In genomic region chr11:132644511-132644910, GRCh38 we compare ENCODE assay signal across 15 cellular contexts.
"Had no signal": no experiment of that assay in that cellular context is flagged by ENCODE, and none has a peak within 500 bp of the region (broad histone marks: within the 10 kb centered on the region; RNA-seq: fewer than 3 reads in every experiment).

No MANE protein-coding gene starts in this region.

- ATAC-seq: activated CD8-positive, alpha-beta memory T cell treated with anti-CD3 and anti-CD28 coated beads, Interleukin-2, amount 10 ng/mL, durations not matched to agents 7 days and 5 days; activated naive CD4-positive, alpha-beta T cell treated with anti-CD3 and anti-CD28 coated beads, Interleukin-2, amount 50 U/mL, for 72 hours; stimulated activated naive CD8-positive, alpha-beta T cell treated with anti-CD3 and anti-CD28 coated beads, Interleukin-15, Interleukin-2, amounts not matched to agents 100 U/mL and 50 U/mL, for 24 hours had no signal

- DNase-seq: activated CD4-positive, alpha-beta T cell treated with anti-CD3 and anti-CD28 coated beads, Interleukin-2, amount 50 U/mL, for 48 hours; activated CD4-positive, CD25-positive, alpha-beta regulatory T cell treated with anti-CD3 and anti-CD28 coated beads, Interleukin-2, amount 50 U/mL, for 72 hours; activated CD8-positive, alpha-beta memory T cell treated with anti-CD3 and anti-CD28 coated beads, Interleukin-2, amount 10 ng/mL, durations not matched to agents 7 days and 5 days; activated effector memory CD4-positive, alpha-beta T cell treated with anti-CD3 and anti-CD28 coated beads, Interleukin-2, amount 50 U/mL, for 16 hours; activated T-cell treated with anti-CD3 and anti-CD28 coated beads, Interleukin-2, amount 50 U/mL, for 24 hours; amniotic stem cell; cerebellar nuclear complex; dermis blood vessel endothelial cell; hypothalamus; kidney glomerular epithelial cell; ovary; stimulated activated CD4-positive, alpha-beta T cell treated with anti-CD3 and anti-CD28 coated beads, Interleukin-4, amount 100 ng/mL, for 1 hour; stimulated activated CD8-positive, alpha-beta memory T cell treated with anti-CD3 and anti-CD28 coated beads, Interleukin-4, amount 100 ng/mL, for 48 hours; stimulated activated naive CD8-positive, alpha-beta T cell treated with anti-CD3 and anti-CD28 coated beads, Interleukin-15, Interleukin-2, amounts not matched to agents 100 U/mL and 50 U/mL, for 24 hours had no signal
